ENCODE assay signal across 15 cellular contexts in the genomic region with DNA sequence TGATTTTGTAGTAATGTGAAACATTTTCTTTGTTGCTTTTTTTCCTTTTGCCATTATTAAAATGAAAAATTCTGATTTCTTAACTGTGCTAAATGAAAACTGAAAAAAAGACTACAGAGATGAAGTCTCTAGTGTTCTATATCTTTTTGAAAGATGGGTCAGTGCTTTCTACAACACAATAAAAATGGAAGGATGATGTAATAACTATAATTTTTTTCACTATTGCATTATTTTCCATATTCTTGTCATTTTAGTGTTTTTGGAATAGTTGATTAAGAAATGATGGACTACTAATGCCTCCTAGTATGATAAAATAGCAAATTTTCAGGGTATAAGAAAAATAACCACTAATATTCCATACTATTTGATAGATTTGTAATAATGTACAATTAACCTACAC. TPM values are rescaled to one million over a fixed set of nuclear protein-coding genes. Genes with fewer than 3 reads are reported as not detected.
A peak's percentile ranks its signal among the peaks of the same experiment; 100 is the strongest.
DNase-seq lines count a peak whose midpoint lies in the region; ATAC-seq, FAIRE-seq and TF ChIP-seq lines count a peak whose summit lies in the region.
"Had no signal": no experiment of that assay in that cellular context is flagged by ENCODE, and none has a peak within 500 bp of the region (broad histone marks: within the 10 kb centered on the region; RNA-seq: fewer than 3 reads in every experiment).

No MANE protein-coding gene starts in this region.

- H3K27ac ChIP-seq in A549: no peak overlapping the region
- no peak overlapping the region for H3K27ac ChIP-seq in BLaER1
- no peak overlapping the region for H3K27ac ChIP-seq in small intestine (ENCODE audit: low read depth in 1 of 2, low read length in 1 of 2)
- H3K27ac ChIP-seq: HL-60 had no signal

- no peak for TF ChIP-seq EP300 in A549 (IDR thresholded peaks at IDR 0.05)

- POLR2A ChIA-PET in A549 (lab: Yijun Ruan, JAX): no interaction called here

- no peaks in the 10 kb centered on the region for H3K9me2 ChIP-seq in Loucy (replicated peaks; ENCODE audit: low read depth, low read length)

- H3K36me3 ChIP-seq in BLaER1 (peaks cover 42% of the 10 kb centered on the region), Loucy (ENCODE audit: insufficient read depth, low read length) (peaks cover 9% of the 10 kb centered on the region; the same call in 1 of the 2 replicates), small intestine (ENCODE audit: control insufficient read depth in 2 of 2, insufficient read depth in 2 of 2, low read length in 2 of 2) (no peaks in the 10 kb centered on the region)

- H2AFZ ChIP-seq in Loucy (ENCODE audit: low read length): no peak overlapping the region

- H3K4me3 ChIP-seq in A549 (no peak overlapping the region), BLaER1 (no peak overlapping the region), Loucy (ENCODE audit: low read length, poor library complexity, severe bottlenecking) (peak overlapping the region; percentile 48), small intestine (ENCODE audit: low read depth in 1 of 2, low read length in 2 of 2) (no peak overlapping the region)

- DNase-seq in A549 (ENCODE audit: low read depth in 1 of 2, low spot score in 1 of 2) (no peak), NCI-H69 (lab: John Stamatoyannopoulos, UW) (no peak), small intestine (no peak)
- DNase-seq: ACHN; CD8-positive, alpha-beta memory T cell; DMS 273 treated with DMSO at 0.1 percent for 48 hours; GOT3; H9; KBM-7 had no signal

- TF ChIP-seq RAD21 in A549 (conservative IDR thresholded peaks at IDR 0.05 in 1 of 2, IDR thresholded peaks at IDR 0.05 in 1 of 2): no peak

- CTCF ChIA-PET in A549 (lab: Yijun Ruan, JAX): interaction anchor here (1.1 kb wide), 1 partner anchor 7 kb away, joined by 3 read pairs; the partner anchor contains the start of gene PSMD14

- ATAC-seq in A549 (no peak), GM18868 (IDR thresholded peaks at IDR 0.05; ENCODE audit: unreplicated experiment) (no peak)

- no peaks in the 10 kb centered on the region for H3K27me3 ChIP-seq in BLaER1
- H3K27me3 ChIP-seq in Loucy (ENCODE audit: insufficient read depth, low read length, poor library complexity, severe bottlenecking): no peaks in the 10 kb centered on the region
- H3K27me3 ChIP-seq in small intestine (ENCODE audit: control insufficient read depth in 2 of 2, insufficient read depth in 2 of 2, low read length in 2 of 2): no peaks in the 10 kb centered on the region

- peaks cover 27% of the 10 kb centered on the region; the same call in 2 of the 3 replicates for H3K4me1 ChIP-seq in A549
- peaks cover 35% of the 10 kb centered on the region for H3K4me1 ChIP-seq in BLaER1
- H3K4me1 ChIP-seq in Loucy (ENCODE audit: insufficient read depth, low read length, poor library complexity, severe bottlenecking): peaks cover 49% of the 10 kb centered on the region
- peaks cover 0 to 3% of the 10 kb centered on the region in 2 donors for H3K4me1 ChIP-seq in small intestine (ENCODE audit: control insufficient read depth in 2 of 2, insufficient read depth in 1 of 2, low read depth in 1 of 2, low read length in 1 of 2)

- peaks cover 50% of the 10 kb centered on the region for H4K20me1 ChIP-seq in BLaER1
- peaks cover 85% of the 10 kb centered on the region for H4K20me1 ChIP-seq in Loucy (ENCODE audit: insufficient read depth, low read length, poor library complexity, severe bottlenecking)

- TF ChIP-seq POLR2A in A549 (IDR thresholded peaks at IDR 0.05; ENCODE audit: low read length): no peak

- FAIRE-seq in A549 (lab: Jason Lieb, UNC) (no peak), islet of Langerhans (lab: Jason Lieb, UNC) (peak; percentile 5), small intestine (lab: Jason Lieb, UNC) (no peak)
- FAIRE-seq: GM19239 had no signal

- no peak overlapping the region for H3K9ac ChIP-seq in BLaER1
- H3K9ac ChIP-seq in Loucy (ENCODE audit: low read depth, low read length, poor library complexity, severe bottlenecking): no peak overlapping the region

- H3F3A ChIP-seq in Loucy (ENCODE audit: low read depth): no peaks in the 10 kb centered on the region

- TF ChIP-seq CTCF in A549 (IDR thresholded peaks at IDR 0.05) (no peak), Loucy (conservative IDR thresholded peaks at IDR 0.05; ENCODE audit: low read length) (no peak)

- H3K79me2 ChIP-seq in Loucy (ENCODE audit: insufficient read depth, low read length): peaks cover 96% of the 10 kb centered on the region

- H3K9me3 ChIP-seq in A549 (no peaks in the 10 kb centered on the region), BLaER1 (no peaks in the 10 kb centered on the region), Loucy (ENCODE audit: insufficient read depth, low read depth, low read length) (no peaks in the 10 kb centered on the region), small intestine (ENCODE audit: control insufficient read depth, low read depth) (no peaks in the 10 kb centered on the region)

- H3K4me2 ChIP-seq in A549 (0 out of 3 replicates have a peak overlapping the region, but pooled peaks have one; percentile 1), BLaER1 (peak overlapping the region; percentile 58), Loucy (ENCODE audit: low read depth, low read length, poor library complexity, severe bottlenecking) (peak overlapping the region; percentile 62)

TF ChIP-seq in A549, 52 proteins besides CTCF, POLR2A, EP300 and RAD21:
- TF ChIP-seq NR3C1 (IDR thresholded peaks at IDR 0.05) (no peak), MAZ (IDR thresholded peaks at IDR 0.05; ENCODE audit: borderline replicate concordance, low read depth, low read length) (no peak), PHF8 (IDR thresholded peaks at IDR 0.05; ENCODE audit: borderline replicate concordance, low read depth) (no peak), ZFP36 (IDR thresholded peaks at IDR 0.05; ENCODE audit: borderline replicate concordance, partially characterized antibody) (no peak), RCOR1 (IDR thresholded peaks at IDR 0.05; ENCODE audit: low read depth, low read length) (no peak), JUN (IDR thresholded peaks at IDR 0.05) (no peak), FOSL2 (IDR thresholded peaks at IDR 0.05) (no peak), FOSL2 (CRISPR knock-in tag; IDR thresholded peaks at IDR 0.05) (no peak), TFCP2L1 (CRISPR knock-in tag; IDR thresholded peaks at IDR 0.05) (no peak)
- TF ChIP-seq, protein P1, sequence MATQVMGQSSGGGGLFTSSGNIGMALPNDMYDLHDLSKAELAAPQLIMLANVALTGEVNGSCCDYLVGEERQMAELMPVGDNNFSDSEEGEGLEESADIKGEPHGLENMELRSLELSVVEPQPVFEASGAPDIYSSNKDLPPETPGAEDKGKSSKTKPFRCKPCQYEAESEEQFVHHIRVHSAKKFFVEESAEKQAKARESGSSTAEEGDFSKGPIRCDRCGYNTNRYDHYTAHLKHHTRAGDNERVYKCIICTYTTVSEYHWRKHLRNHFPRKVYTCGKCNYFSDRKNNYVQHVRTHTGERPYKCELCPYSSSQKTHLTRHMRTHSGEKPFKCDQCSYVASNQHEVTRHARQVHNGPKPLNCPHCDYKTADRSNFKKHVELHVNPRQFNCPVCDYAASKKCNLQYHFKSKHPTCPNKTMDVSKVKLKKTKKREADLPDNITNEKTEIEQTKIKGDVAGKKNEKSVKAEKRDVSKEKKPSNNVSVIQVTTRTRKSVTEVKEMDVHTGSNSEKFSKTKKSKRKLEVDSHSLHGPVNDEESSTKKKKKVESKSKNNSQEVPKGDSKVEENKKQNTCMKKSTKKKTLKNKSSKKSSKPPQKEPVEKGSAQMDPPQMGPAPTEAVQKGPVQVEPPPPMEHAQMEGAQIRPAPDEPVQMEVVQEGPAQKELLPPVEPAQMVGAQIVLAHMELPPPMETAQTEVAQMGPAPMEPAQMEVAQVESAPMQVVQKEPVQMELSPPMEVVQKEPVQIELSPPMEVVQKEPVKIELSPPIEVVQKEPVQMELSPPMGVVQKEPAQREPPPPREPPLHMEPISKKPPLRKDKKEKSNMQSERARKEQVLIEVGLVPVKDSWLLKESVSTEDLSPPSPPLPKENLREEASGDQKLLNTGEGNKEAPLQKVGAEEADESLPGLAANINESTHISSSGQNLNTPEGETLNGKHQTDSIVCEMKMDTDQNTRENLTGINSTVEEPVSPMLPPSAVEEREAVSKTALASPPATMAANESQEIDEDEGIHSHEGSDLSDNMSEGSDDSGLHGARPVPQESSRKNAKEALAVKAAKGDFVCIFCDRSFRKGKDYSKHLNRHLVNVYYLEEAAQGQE (IDR thresholded peaks at IDR 0.05): no peak
TF ChIP-seq in A549: peak in this region for 0.

RNA-seq across cellular contexts. Expression of gene PSMD14, which starts 7.2 kb away (rescaled TPM):
- polyA plus RNA-seq in A549 (2011; rRNA removed) (144 and 218 TPM in 2 replicates), A549 (2017; fragmentation: RNase III; extraction: RNeasy Plus Mini Kit Qiagen cat#74134 plus additional on column Dnase treatment) (166 to 190 TPM (median 176 TPM) in 3 replicates), small intestine (10 to 100 TPM; 29.5 to 51.0 (median 33.8) TPM)
- 56.3 and 67.2 TPM in 2 replicates for polyA plus RNA-seq in A549 (2012; cell fraction: cytosol; rRNA removed)
- polyA plus RNA-seq in A549 (2012; cell fraction: nucleus; rRNA removed): 36.4 and 48.9 TPM in 2 replicates
- polyA minus RNA-seq in A549 (2011; rRNA and poly(A)+ RNA removed): 45.0 and 47.2 TPM in 2 replicates

Comparison
In these comparisons a context has a peak if more than half of its experiments do, and no peak if none do; other contexts are left out.
1. H3K4me2 ChIP-seq: peak in every context shown above with its lines; median percentile 62 in Loucy; 58 in BLaER1; 1 in A549.